8 cellular contexts compared by ENCODE assay signal in genomic region chr15:71011503-71012155, GRCh38.
A peak's percentile ranks its signal among the peaks of the same experiment; 100 is the strongest.
DNase-seq lines count a peak whose midpoint lies in the region; ATAC-seq, FAIRE-seq and TF ChIP-seq lines count a peak whose summit lies in the region.

No MANE protein-coding gene starts in this region.

- no peaks in the 10 kb centered on the region for H3K27me3 ChIP-seq in GM23338 (ENCODE audit: insufficient read depth)
- no peaks in the 10 kb centered on the region for H3K27me3 ChIP-seq in gastrocnemius medialis

- TF ChIP-seq POLR2A in gastrocnemius medialis (IDR thresholded peaks at IDR 0.05), result no peak

- no peaks in the 10 kb centered on the region for H3K9me3 Mint-ChIP-seq in GM23338

- H3K36me3 ChIP-seq in GM23338 (ENCODE audit: insufficient read depth), result no peaks in the 10 kb centered on the region
- H3K36me3 ChIP-seq in gastrocnemius medialis, result no peaks in the 10 kb centered on the region

- intact Hi-C loops in gastrocnemius medialis (cut with DNase I; ENCODE audit: low total_unique reads), result loop anchor here (2.0 kb wide), 1 partner anchor 429 kb away; no protein-coding TSS in a partner anchor

- no peak overlapping the region for H3K27ac Mint-ChIP-seq in GM23338

- DNase-seq in GM23338 (ENCODE audit: low spot score), result peak; percentile 60
- DNase-seq in RKO (ENCODE audit: low spot score), result peak; percentile 66
- DNase-seq in foreskin fibroblast, result peak; percentile 58 to 82
- no peak for DNase-seq in gastrocnemius medialis

- H3K4me1 Mint-ChIP-seq in GM23338, result no peaks in the 10 kb centered on the region

- no peak overlapping the region for H3K4me2 ChIP-seq in GM23338

- no peaks in the 10 kb centered on the region for H3K9me3 ChIP-seq in gastrocnemius medialis

- no peaks in the 10 kb centered on the region for H3K27me3 Mint-ChIP-seq in GM23338 (ENCODE audit: insufficient read depth, low read depth, poor library complexity)

- no peaks in the 10 kb centered on the region for H3K79me2 ChIP-seq in GM23338 (replicated peaks; ENCODE audit: insufficient read depth)

- H3K27ac ChIP-seq in GM23338 (ENCODE audit: low read depth) (no peak overlapping the region), gastrocnemius medialis (no peak overlapping the region)

- no peak overlapping the region for H2AFZ ChIP-seq in GM23338

- in situ Hi-C loops in gastrocnemius medialis (cut with MboI; ENCODE audit: low sequenced_read_pairs in 4 of 4), result no loop called here

- no peak overlapping the region for H3K4me3 Mint-ChIP-seq in GM23338

- H3F3A ChIP-seq in GM23338 (replicated peaks; ENCODE audit: low read depth), result no peaks in the 10 kb centered on the region

- no peaks in the 10 kb centered on the region for H3K4me1 ChIP-seq in GM23338 (ENCODE audit: insufficient read depth)
- H3K4me1 ChIP-seq in gastrocnemius medialis, result no peaks in the 10 kb centered on the region

- H4K20me1 ChIP-seq in GM23338 (replicated peaks; ENCODE audit: insufficient read depth), result no peaks in the 10 kb centered on the region

- no peaks in the 10 kb centered on the region for H3K36me3 Mint-ChIP-seq in GM23338 (ENCODE audit: low read depth)

- H3K4me3 ChIP-seq in GM23338 (no peak overlapping the region), foreskin fibroblast (ENCODE audit: low read depth in 1 of 2, low read length in 2 of 2) (no peak overlapping the region), gastrocnemius medialis (no peak overlapping the region)

- ATAC-seq in GM23338 (peak; percentile 89), gastrocnemius medialis (no peak), GM18519 (IDR thresholded peaks at IDR 0.05; ENCODE audit: low FRiP score, unreplicated experiment) (no peak), GM18867 (IDR thresholded peaks at IDR 0.05; ENCODE audit: unreplicated experiment) (no peak), HG02938 (IDR thresholded peaks at IDR 0.05; ENCODE audit: unreplicated experiment) (no peak)

- FAIRE-seq in A204.1 (lab: Jason Lieb, UNC), result peak; percentile 97

- H3K9me2 ChIP-seq in GM23338 (ENCODE audit: insufficient read depth), result no peaks in the 10 kb centered on the region

- TF ChIP-seq CTCF in GM23338 (conservative IDR thresholded peaks at IDR 0.05; ENCODE audit: low read depth in 2 of 2) (peak; percentile 78 to 90), foreskin fibroblast (IDR thresholded peaks at IDR 0.05; ENCODE audit: low read depth, low read length) (peak; percentile 71), gastrocnemius medialis (IDR thresholded peaks at IDR 0.05 in 4 of 5, conservative IDR thresholded peaks at IDR 0.05 in 1 of 5) (peak; percentile 21 to 61 (median 37))

TF ChIP-seq in GM23338, 12 proteins besides CTCF, POLR2A, EP300 and RAD21 (continues in another document):
- TF ChIP-seq REST (IDR thresholded peaks at IDR 0.05; ENCODE audit: unreplicated experiment) (no peak), JUNB (IDR thresholded peaks at IDR 0.05; ENCODE audit: unreplicated experiment) (no peak), ZNF114 (CRISPR knock-in tag; IDR thresholded peaks at IDR 0.05) (no peak), ZNF462 (CRISPR knock-in tag; IDR thresholded peaks at IDR 0.05) (no peak), ETS1 (IDR thresholded peaks at IDR 0.05) (no peak), STAT1 (IDR thresholded peaks at IDR 0.05; ENCODE audit: unreplicated experiment) (no peak), NANOG (IDR thresholded peaks at IDR 0.05; ENCODE audit: borderline replicate concordance) (no peak), EZH2 (IDR thresholded peaks at IDR 0.05; ENCODE audit: low read depth, unreplicated experiment) (no peak), EZH2phosphoT487 (IDR thresholded peaks at IDR 0.05; ENCODE audit: unreplicated experiment) (no peak), ZNF331 (CRISPR knock-in tag; IDR thresholded peaks at IDR 0.05; ENCODE audit: low read depth) (no peak)

Comparison
In these comparisons a context has a peak if more than half of its experiments do, and no peak if none do; other contexts are left out.
1. DNase-seq: peak in GM23338 (single experiment), RKO (single experiment) and foreskin fibroblast (2 of 2); none in gastrocnemius medialis (0 of 2).
2. Peak in every context shown above with its lines, with median percentiles within 50 percentile points of each other: CTCF ChIP-seq.